17 cellular contexts compared by ENCODE assay signal in genomic region chr5:39543335-39543734, GRCh38.
A peak's percentile ranks its signal among the peaks of the same experiment; 100 is the strongest.
DNase-seq lines count a peak whose midpoint lies in the region; ATAC-seq and TF ChIP-seq lines count a peak whose summit lies in the region.
"Had no signal": no experiment of that assay in that cellular context is flagged by ENCODE, and none has a peak within 500 bp of the region (broad histone marks: within the 10 kb centered on the region; RNA-seq: fewer than 3 reads in every experiment).

No MANE protein-coding gene starts in this region.

- H3K9me3 ChIP-seq in mammary epithelial cell (replicated peaks; ENCODE audit: insufficient read depth, low read length), result no peaks in the 10 kb centered on the region
- H3K9me3 ChIP-seq in breast epithelium, result no peaks in the 10 kb centered on the region
- H3K9me3 ChIP-seq in adipocyte (ENCODE audit: control insufficient read depth, low read length), result no peaks in the 10 kb centered on the region
- H3K9me3 ChIP-seq in upper lobe of right lung, result no peaks in the 10 kb centered on the region
- H3K9me3 ChIP-seq in gastroesophageal sphincter, result no peaks in the 10 kb centered on the region

- H3K36me3 ChIP-seq in mammary epithelial cell (ENCODE audit: insufficient read depth, low read length) (no peaks in the 10 kb centered on the region), breast epithelium (no peaks in the 10 kb centered on the region), adipocyte (ENCODE audit: control insufficient read depth, insufficient read depth, low read length, severe bottlenecking) (no peaks in the 10 kb centered on the region), upper lobe of right lung (no peaks in the 10 kb centered on the region), gastroesophageal sphincter (no peaks in the 10 kb centered on the region)
- H3K36me3 ChIP-seq: WERI-Rb-1 had no signal

- H3K4me3 ChIP-seq in mammary epithelial cell (replicated peaks in 1 of 3; ENCODE audit: insufficient read depth in 1 of 3, low read depth in 2 of 3, low read length in 3 of 3) (no peak overlapping the region), breast epithelium (no peak overlapping the region), adipocyte (ENCODE audit: low read length) (no peak overlapping the region), upper lobe of right lung (no peak overlapping the region), gastroesophageal sphincter (no peak overlapping the region)

- peak; percentile 39 for ATAC-seq in upper lobe of right lung
- no peak for ATAC-seq in gastroesophageal sphincter
- ATAC-seq in HG03097 (IDR thresholded peaks at IDR 0.05; ENCODE audit: low FRiP score, unreplicated experiment), result no peak
- ATAC-seq: natural killer cell treated with Interleukin-12 subunit alpha and Interleukin-12 subunit beta and Interleukin-15 and Interleukin-18, amount 100 ng/mL, for 72 hours; Panc1 had no signal

- no peak overlapping the region for H3K4me2 ChIP-seq in mammary epithelial cell (ENCODE audit: insufficient read depth, low read depth, low read length)

- dilution Hi-C loops in mammary epithelial cell (cut with HindIII; ENCODE audit: low sequenced_read_pairs), result loop anchor here (5.0 kb wide), 2 partner anchors 36 to 166 kb away; no protein-coding TSS in a partner anchor

- H2AFZ ChIP-seq in mammary epithelial cell (ENCODE audit: low read depth, low read length), result peak overlapping the region; percentile 47

- DNase-seq in mammary epithelial cell (peak; percentile 26), breast epithelium (ENCODE audit: low spot score in 2 of 2) (no peak), adipocyte (ENCODE audit: low read depth) (peak; percentile 43), iris pigment epithelial cell (ENCODE audit: low read depth) (peak; percentile 70), upper lobe of right lung (no peak), NCI-H1417 treated with DMSO at 0.1 percent for 48 hours (lab: John Stamatoyannopoulos, UW) (no peak)
- DNase-seq: amniotic stem cell, H9, hypothalamus, NCI-H2029 treated with DMSO at 0.1 percent for 48 hours, NCI-H524, WERI-Rb-1 had no signal

- H4K20me1 ChIP-seq in mammary epithelial cell (ENCODE audit: insufficient read depth, low read length), result no peaks in the 10 kb centered on the region

- intact Hi-C loops in mammary epithelial cell (cut with micrococcal nuclease), result loop anchor here (10.0 kb wide), 1 partner anchor 259 kb away; no protein-coding TSS in a partner anchor
- intact Hi-C loops in breast epithelium (cut with DNase I; ENCODE audit: low total_unique reads), result no loop called here
- intact Hi-C loops in upper lobe of right lung (cut with DNase I), result no loop called here

- TF ChIP-seq CTCF in mammary epithelial cell (conservative IDR thresholded peaks at IDR 0.05 in 1 of 2, IDR thresholded peaks at IDR 0.05 in 1 of 2; ENCODE audit: extremely low read depth in 1 of 2, insufficient read depth in 1 of 2, low read depth in 1 of 2, low read length in 2 of 2) (no peak), breast epithelium (IDR thresholded peaks at IDR 0.05) (no peak), upper lobe of right lung (IDR thresholded peaks at IDR 0.05) (no peak), gastroesophageal sphincter (IDR thresholded peaks at IDR 0.05) (no peak)

- no TSS peak for BruUV-seq in mammary epithelial cell (replicated peaks; lab: Mats Ljungman, UMichigan)

- CTCF ChIA-PET in mammary epithelial cell (lab: Charles Lee; ENCODE audit: low non-redundant PET), result interaction anchor here (0.6 kb wide), 1 partner anchor 72 kb away, joined by 3 read pairs; no protein-coding TSS in a partner anchor

- TF ChIP-seq POLR2A in breast epithelium (IDR thresholded peaks at IDR 0.05), result no peak
- TF ChIP-seq POLR2A in gastroesophageal sphincter (IDR thresholded peaks at IDR 0.05), result no peak

- no peaks in the 10 kb centered on the region for H3K79me2 ChIP-seq in mammary epithelial cell (ENCODE audit: insufficient read depth, low read length)

- no peak for TF ChIP-seq EP300 in gastroesophageal sphincter (IDR thresholded peaks at IDR 0.05)

- WGBS in mammary epithelial cell (ENCODE audit: low coverage, missing lambda C conversion rate), result 90% methylated on average over 3 of the region's 3 CpGs
- 65 to 69% methylated on average over 3 of the region's 3 CpGs for WGBS in gastroesophageal sphincter (ENCODE audit: low coverage in 1 of 2), 2 donors

- H3K9ac ChIP-seq in mammary epithelial cell (ENCODE audit: insufficient read depth, low read length) (no peak overlapping the region), adipocyte (ENCODE audit: low read length) (peak overlapping the region; percentile 20)

- H3K4me1 ChIP-seq in mammary epithelial cell (ENCODE audit: insufficient read depth, low read length), result peaks cover 3% of the 10 kb centered on the region
- H3K4me1 ChIP-seq in breast epithelium, result no peaks in the 10 kb centered on the region
- peaks cover 24% of the 10 kb centered on the region for H3K4me1 ChIP-seq in adipocyte (ENCODE audit: control insufficient read depth, insufficient read depth, low read length)
- no peaks in the 10 kb centered on the region for H3K4me1 ChIP-seq in upper lobe of right lung
- H3K4me1 ChIP-seq in gastroesophageal sphincter, result peaks cover 0 to 13% (median 6%) of the 10 kb centered on the region in 3 donors

- H3K27ac ChIP-seq in mammary epithelial cell (ENCODE audit: insufficient read depth, low read depth, low read length) (no peak overlapping the region), breast epithelium (no peak overlapping the region), upper lobe of right lung (peak overlapping the region; percentile 37), gastroesophageal sphincter (no peak overlapping the region)
- H3K27ac ChIP-seq: 22Rv1, WERI-Rb-1 had no signal

- H3K27me3 ChIP-seq in mammary epithelial cell (ENCODE audit: insufficient read depth, low read length), result no peaks in the 10 kb centered on the region
- no peaks in the 10 kb centered on the region for H3K27me3 ChIP-seq in breast epithelium
- H3K27me3 ChIP-seq in adipocyte (replicated peaks; ENCODE audit: control insufficient read depth, insufficient read depth, low read length), result no peaks in the 10 kb centered on the region
- H3K27me3 ChIP-seq in upper lobe of right lung, result no peaks in the 10 kb centered on the region
- no peaks in the 10 kb centered on the region for H3K27me3 ChIP-seq in gastroesophageal sphincter

- in situ Hi-C loops in mammary epithelial cell (cut with MboI; ENCODE audit: low sequenced_read_pairs in 2 of 2), result no loop called here

Comparison
In these comparisons a context has a peak if more than half of its experiments do, and no peak if none do; other contexts are left out.
1. DNase-seq: peak in mammary epithelial cell (single experiment), adipocyte (single experiment) and iris pigment epithelial cell (single experiment); none in breast epithelium (0 of 2), upper lobe of right lung (single experiment) and NCI-H1417 treated with DMSO at 0.1 percent for 48 hours (single experiment).